In the genomic region with DNA sequence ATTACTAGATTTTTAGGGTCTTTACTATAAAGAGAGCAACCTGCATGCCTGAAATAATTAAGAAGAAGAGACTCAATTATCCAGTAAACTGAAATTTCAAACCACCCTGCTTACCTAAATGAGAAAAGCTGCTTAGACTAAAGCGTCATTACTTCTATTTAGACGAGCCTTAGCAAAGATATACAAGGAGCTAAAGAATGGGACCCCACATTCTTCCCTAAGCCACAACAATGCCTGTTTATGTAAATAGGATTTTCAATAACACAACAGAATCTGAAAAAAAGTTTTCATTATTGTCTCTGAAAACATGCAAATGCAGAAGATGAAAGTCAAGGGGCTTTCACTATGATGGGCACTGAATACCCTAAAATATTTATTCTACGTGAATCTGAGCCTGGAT, we compare ENCODE assay signal across 25 cellular contexts. TPM values are rescaled to one million over a fixed set of nuclear protein-coding genes. Genes with fewer than 3 reads are reported as not detected.
"Had no signal": no experiment of that assay in that cellular context is flagged by ENCODE, and none has a peak within 500 bp of the region (broad histone marks: within the 10 kb centered on the region; RNA-seq: fewer than 3 reads in every experiment).

No MANE protein-coding gene starts in this region.

- DNase-seq: activated CD4-positive, alpha-beta memory T cell treated with anti-CD3 and anti-CD28 coated beads, Interleukin-2, amount 10 ng/mL, durations not matched to agents 7 days and 5 days; activated CD4-positive, alpha-beta T cell treated with anti-CD3 and anti-CD28 coated beads, Interleukin-2, amount 10 ng/mL, durations not matched to agents 7 days and 5 days; activated CD4-positive, CD25-positive, alpha-beta regulatory T cell; activated gamma-delta T cell treated with Interleukin-2 at 50 U/mL for 16 hours; activated naive CD4-positive, alpha-beta T cell treated with anti-CD3 and anti-CD28 coated beads, Interleukin-2, amount 10 ng/mL, durations not matched to agents 7 days and 5 days; activated naive CD8-positive, alpha-beta T cell treated with anti-CD3 and anti-CD28 coated beads for 36 hours; activated T-cell treated with anti-CD3 and anti-CD28 coated beads for 4 hours; activated T-cell treated with anti-CD3 and anti-CD28 coated beads, Interleukin-2, amount 50 U/mL, for 48 hours; brain microvascular endothelial cell; cerebellar nuclear complex; NCI-H1092; NCI-H1417; NCI-H1930; NCI-H2171; NCI-H2227 treated with DMSO at 0.1 percent for 48 hours; NCI-H526; NCI-H82; SIG-M5; T-cell; T-helper 2 cell; T1000 had no signal

- H3K27ac ChIP-seq: brain microvascular endothelial cell had no signal

- ATAC-seq: activated T-helper 17 cell treated with anti-CD3 and anti-CD28 coated beads, Interleukin-2, amount 50 U/mL, for 72 hours; T-cell had no signal

- H3K36me3 ChIP-seq: brain microvascular endothelial cell had no signal

- H3K27me3 ChIP-seq: brain microvascular endothelial cell had no signal

RNA-seq across cellular contexts. Expression of gene GPC3, which starts 16.2 kb away (rescaled TPM):
- total RNA-seq: activated CD8-positive, alpha-beta memory T cell treated with anti-CD3 and anti-CD28 coated beads for 36 hours; NCI-H460; OCI-LY7 had no signal
